ENCODE assay signal across 7 cellular contexts in genomic region chr17:15899596-15899995, GRCh38. TPM values are rescaled to one million over a fixed set of nuclear protein-coding genes. Genes with fewer than 3 reads are reported as not detected.
DNase-seq lines count a peak whose midpoint lies in the region; ATAC-seq, FAIRE-seq and TF ChIP-seq lines count a peak whose summit lies in the region.
"Not testable (repeated sequence)": the region's sequence is repeated elsewhere in the genome, so short reads cannot be mapped to it uniquely, and the experiment has no call there.
"Had no signal": no experiment of that assay in that cellular context is flagged by ENCODE, and none has a peak within 500 bp of the region (broad histone marks: within the 10 kb centered on the region; RNA-seq: fewer than 3 reads in every experiment).

No MANE protein-coding gene starts in this region.

- TF ChIP-seq CTCF in A549 (IDR thresholded peaks at IDR 0.05); HEK293 (tag by site-specific recombination; IDR thresholded peaks at IDR 0.05); K562 (IDR thresholded peaks at IDR 0.05 in 2 of 3, conservative IDR thresholded peaks at IDR 0.05 in 1 of 3; ENCODE audit: insufficient read depth in 2 of 3, low read depth in 1 of 3, low read length in 3 of 3); osteocyte (IDR thresholded peaks at IDR 0.05): not testable (repeated sequence)

- in situ Hi-C loops in K562 (cut with MboI): not testable (repeated sequence)

- not testable (repeated sequence) for H3K27ac ChIP-seq in A549; HEK293 (ENCODE audit: extremely low read depth, low read depth, low read length); K562 (ENCODE audit: extremely low read depth, low read depth, low read length)

- CTCF ChIA-PET in A549 (lab: Yijun Ruan, JAX): interaction anchor here (1.0 kb wide), 1 partner anchor 11 kb away, joined by 3 read pairs; no protein-coding TSS in a partner anchor
- CTCF ChIA-PET in HEK293 (lab: Yijun Ruan, JAX); K562 (lab: Yijun Ruan, JAX; ENCODE audit: low intra/inter-chr PET ratio): not testable (repeated sequence)

- H3K4me3 Mint-ChIP-seq in activated CD4-positive, alpha-beta T cell treated with anti-CD3 and anti-CD28 coated beads, Interleukin-2, amount 10 ng/mL, durations not matched to agents 24 days and 14 days; osteocyte (ENCODE audit: unreplicated experiment): not testable (repeated sequence)

- not testable (repeated sequence) for TF ChIP-seq POLR2A in A549 (IDR thresholded peaks at IDR 0.05; ENCODE audit: low read length); K562 (conservative IDR thresholded peaks at IDR 0.05)

- not testable (repeated sequence) for H3K36me3 Mint-ChIP-seq in activated CD4-positive, alpha-beta T cell treated with anti-CD3 and anti-CD28 coated beads, Interleukin-2, amount 10 ng/mL, durations not matched to agents 24 days and 14 days (ENCODE audit: low read depth); osteocyte (ENCODE audit: unreplicated experiment)

- H3K4me1 ChIP-seq in A549: peaks cover 17% of the 10 kb centered on the region
- not testable (repeated sequence) for H3K4me1 ChIP-seq in HEK293 (ENCODE audit: control insufficient read depth, insufficient read depth, low read length); K562 (replicated peaks in 1 of 2; ENCODE audit: control insufficient read depth in 2 of 2, insufficient read depth in 2 of 2, low read length in 2 of 2)

- H2AFZ ChIP-seq in K562 (ENCODE audit: low read depth, low read length): not testable (repeated sequence)

- not testable (repeated sequence) for H4K20me1 ChIP-seq in K562 (replicated peaks; ENCODE audit: control insufficient read depth, insufficient read depth, low read length)

- TF ChIP-seq RAD21 in A549 (conservative IDR thresholded peaks at IDR 0.05 in 1 of 2, IDR thresholded peaks at IDR 0.05 in 1 of 2); K562 (CRISPR knock-in tag; conservative IDR thresholded peaks at IDR 0.05 in 1 of 2, IDR thresholded peaks at IDR 0.05 in 1 of 2): not testable (repeated sequence)

- not testable (repeated sequence) for FAIRE-seq in A549 (lab: Jason Lieb, UNC); K562 (lab: Jason Lieb, UNC)

- intact Hi-C loops in activated CD4-positive, alpha-beta T cell treated with anti-CD3 and anti-CD28 coated beads, Interleukin-2, amount 10 ng/mL, durations not matched to agents 24 days and 14 days (cut with micrococcal nuclease); K562 (cut with micrococcal nuclease): not testable (repeated sequence)

- BruUV-seq in K562 (replicated peaks; lab: Mats Ljungman, UMichigan): not testable (repeated sequence)

- H3K27ac Mint-ChIP-seq in activated CD4-positive, alpha-beta T cell treated with anti-CD3 and anti-CD28 coated beads, Interleukin-2, amount 10 ng/mL, durations not matched to agents 24 days and 14 days: peak overlapping the region; percentile 16
- not testable (repeated sequence) for H3K27ac Mint-ChIP-seq in osteocyte (ENCODE audit: unreplicated experiment)

- not testable (repeated sequence) for H3K4me2 ChIP-seq in A549; K562 (ENCODE audit: insufficient read depth, low read length)

- H3K27me3 Mint-ChIP-seq in activated CD4-positive, alpha-beta T cell treated with anti-CD3 and anti-CD28 coated beads, Interleukin-2, amount 10 ng/mL, durations not matched to agents 24 days and 14 days; osteocyte (ENCODE audit: unreplicated experiment): not testable (repeated sequence)

- TF ChIP-seq EP300 in A549 (IDR thresholded peaks at IDR 0.05); K562 (IDR thresholded peaks at IDR 0.05; ENCODE audit: low read length): not testable (repeated sequence)

- not testable (repeated sequence) for H3K9ac ChIP-seq in K562 (ENCODE audit: insufficient read depth in 1 of 2, low read depth in 2 of 2, low read length in 2 of 2)

- peaks cover 10% of the 10 kb centered on the region; the same call in 2 of the 3 replicates for H3K9me3 ChIP-seq in A549
- H3K9me3 ChIP-seq in HEK293 (ENCODE audit: control insufficient read depth, insufficient read depth, low read depth, low read length); K562 (replicated peaks; ENCODE audit: control insufficient read depth, insufficient read depth, low read depth, low read length): not testable (repeated sequence)

- not testable (repeated sequence) for H3K9me1 ChIP-seq in K562 (ENCODE audit: control insufficient read depth, insufficient read depth, low read length)

- not testable (repeated sequence) for H3K36me3 ChIP-seq in HEK293 (ENCODE audit: control insufficient read depth in 2 of 2, insufficient read depth in 1 of 2, low read length in 2 of 2); K562 (ENCODE audit: control insufficient read depth, insufficient read depth, low read length)

- not testable (repeated sequence) for H3K9me3 Mint-ChIP-seq in activated CD4-positive, alpha-beta T cell treated with anti-CD3 and anti-CD28 coated beads, Interleukin-2, amount 10 ng/mL, durations not matched to agents 24 days and 14 days; osteocyte (ENCODE audit: unreplicated experiment)

- ATAC-seq in A549, K562: not testable (repeated sequence)

- POLR2A ChIA-PET in A549 (lab: Yijun Ruan, JAX); HEK293 (lab: Yijun Ruan, JAX); K562 (lab: Yijun Ruan, JAX): not testable (repeated sequence)

- not testable (repeated sequence) for DNase-seq in A549 (ENCODE audit: low read depth in 1 of 2, low spot score in 1 of 2); activated CD4-positive, alpha-beta T cell treated with anti-CD3 and anti-CD28 coated beads, Interleukin-2, amount 10 ng/mL, durations not matched to agents 24 days and 14 days; K562 (ENCODE audit: extremely low read depth in 1 of 4, low spot score in 3 of 4)
- peak; percentile 13 for DNase-seq in osteocyte (ENCODE audit: extremely low spot score, unreplicated experiment)

- not testable (repeated sequence) for H3K79me2 ChIP-seq in K562 (ENCODE audit: control insufficient read depth, insufficient read depth, low read length)

- peaks cover 11% of the 10 kb centered on the region for H3K4me1 Mint-ChIP-seq in activated CD4-positive, alpha-beta T cell treated with anti-CD3 and anti-CD28 coated beads, Interleukin-2, amount 10 ng/mL, durations not matched to agents 24 days and 14 days
- peaks cover 14% of the 10 kb centered on the region for H3K4me1 Mint-ChIP-seq in osteocyte (ENCODE audit: unreplicated experiment)

- 58% methylated on average over 4 of the region's 4 CpGs for WGBS in A549 (ENCODE audit: missing lambda C conversion rate)
- 42% methylated on average over 3 of the region's 4 CpGs for WGBS in K562 (ENCODE audit: insufficient coverage, low coverage, missing lambda C conversion rate)

- not testable (repeated sequence) for H3K27me3 ChIP-seq in K562 (ENCODE audit: control insufficient read depth in 2 of 2, insufficient read depth in 2 of 2, low read length in 2 of 2)

- not testable (repeated sequence) for H3K4me3 ChIP-seq in A549; HEK293 (ENCODE audit: low read depth, low read length); K562

TF ChIP-seq in A549, 52 proteins besides CTCF, POLR2A, EP300 and RAD21:
- TF ChIP-seq HDAC2 (IDR thresholded peaks at IDR 0.05) (0 out of 2 replicates have a peak, but pooled peaks have one; percentile 37), KDM1A (IDR thresholded peaks at IDR 0.05; ENCODE audit: low read depth) (peak; percentile 90)

TF ChIP-seq in HEK293, 187 proteins besides CTCF, POLR2A, EP300 and RAD21:
- TF ChIP-seq ZNF146 (tag by site-specific recombination; IDR thresholded peaks at IDR 0.05): peak; percentile 90

TF ChIP-seq in K562, 482 proteins besides CTCF, POLR2A, EP300 and RAD21:
- TF ChIP-seq BCOR (IDR thresholded peaks at IDR 0.05): 0 out of 2 replicates have a peak, but pooled peaks have one; percentile 11
- TF ChIP-seq ZNF146 (CRISPR knock-in tag; IDR thresholded peaks at IDR 0.05; ENCODE audit: unreplicated experiment): peak; percentile 70

RNA-seq across cellular contexts. Expression of gene ADORA2B, which starts 45.3 kb away (rescaled TPM):
- polyA plus RNA-seq in A549 (2011; rRNA removed): 10.2 and 14.4 TPM in 2 replicates
- polyA plus RNA-seq in A549 (2012; cell fraction: cytosol; rRNA removed): 6.1 and 8.5 TPM in 2 replicates
- 7.3 and 7.9 TPM in 2 replicates for polyA plus RNA-seq in A549 (2012; cell fraction: nucleus; rRNA removed)
- 5.7 to 6.3 TPM (median 6.2 TPM) in 3 replicates for polyA plus RNA-seq in A549 (2017; fragmentation: RNase III; extraction: RNeasy Plus Mini Kit Qiagen cat#74134 plus additional on column Dnase treatment)
- 10.2 and 14.4 TPM in 2 replicates for polyA minus RNA-seq in A549 (2011; rRNA and poly(A)+ RNA removed)
- total RNA-seq in activated CD4-positive, alpha-beta T cell treated with anti-CD3 and anti-CD28 coated beads, Interleukin-2, amount 10 ng/mL, durations not matched to agents 24 days and 14 days: 1.9 and 3.1 TPM in 2 replicates
- 21.3 and 28.9 TPM in 2 replicates for total RNA-seq in K562 (2011; cell fraction: chromatin; rRNA removed; ENCODE audit: low replicate concordance)
- total RNA-seq in K562 (2011; cell fraction: nucleolus; rRNA removed): 24.9 and 28.0 TPM in 2 replicates
- total RNA-seq in K562 (2011; cell fraction: nucleoplasm; rRNA removed): 20.6 and 25.3 TPM in 2 replicates
- total RNA-seq in K562 (2014; rRNA removed): 10.5 and 15.7 TPM in 2 replicates
- 9.4 and 10.8 TPM in 2 replicates for total RNA-seq in K562 (2014; rRNA removed; fragmentation: Illumina TruSeq; extraction: Trizol)
- total RNA-seq in K562 (2015; rRNA removed; fragmentation: Illumina TruSeq; extraction: Trizol): 7.9 and 9.0 TPM in 2 replicates
- 10.7 and 12.2 TPM in 2 replicates for total RNA-seq in K562 (2021)
- polyA plus RNA-seq in K562 (2011; rRNA removed): 13.7 and 16.6 TPM in 2 replicates
- polyA plus RNA-seq in K562 (2011; cell fraction: cytosol; rRNA removed): 18.2 and 33.7 TPM in 2 replicates
- polyA plus RNA-seq in K562 (2011; cell fraction: nucleus; rRNA removed): 7.3 and 8.3 TPM in 2 replicates
- polyA plus RNA-seq in K562 (2012): 7.2 and 8.8 TPM in 2 replicates
- polyA plus RNA-seq in K562 (2014; fragmentation: Illumina TruSeq; extraction: Trizol): 9.2 and 10.5 TPM in 2 replicates
- 1 to 10 TPM; 6.4 to 9.2 TPM for polyA plus RNA-seq in K562 (2014; fragmentation: Nextera tagmentation; extraction: Ambion mirVana)
- polyA plus RNA-seq in K562 (2014; rRNA removed): 12.7 and 13.7 TPM in 2 replicates
- 12.5 and 14.5 TPM in 2 replicates for polyA minus RNA-seq in K562 (2011; rRNA and poly(A)+ RNA removed)
- 8.0 and 10.0 TPM in 2 replicates for polyA minus RNA-seq in K562 (2011; cell fraction: cytosol; rRNA and poly(A)+ RNA removed)
- 5.8 and 9.1 TPM in 2 replicates for polyA minus RNA-seq in K562 (2011; cell fraction: nucleus; rRNA and poly(A)+ RNA removed)
- 8.9 TPM in 2 replicates for total RNA-seq in osteocyte
- total RNA-seq: CD4-positive, CD25-positive, alpha-beta regulatory T cell; CD8-positive, alpha-beta T cell had no signal
